7 cellular contexts compared by ENCODE assay signal in genomic region chr3:149971403-149972075, GRCh38. TPM values are rescaled to one million over a fixed set of nuclear protein-coding genes. Genes with fewer than 3 reads are reported as not detected.
A peak's percentile ranks its signal among the peaks of the same experiment; 100 is the strongest.
DNase-seq lines count a peak whose midpoint lies in the region; ATAC-seq and TF ChIP-seq lines count a peak whose summit lies in the region.

No MANE protein-coding gene starts in this region.

- no peaks in the 10 kb centered on the region for H3K9me3 ChIP-seq in OCI-LY1 (ENCODE audit: low read length)

- 0 out of 2 replicates have a peak overlapping the region, but pooled peaks have one; percentile 10 for H2AFZ ChIP-seq in OCI-LY1 (ENCODE audit: low read length)

- no peak overlapping the region for H3K27ac ChIP-seq in HL-60 (replicated peaks)
- no peak overlapping the region for H3K27ac ChIP-seq in OCI-LY1 (ENCODE audit: low read depth, low read length, poor library complexity, severe bottlenecking)

- peak overlapping the region; percentile 99 for H3K27ac Mint-ChIP-seq in neural crest cell (ENCODE audit: unreplicated experiment)
- H3K27ac Mint-ChIP-seq in type B pancreatic cell, result peak overlapping the region; percentile 97

- DNase-seq in HL-60 (ENCODE audit: low read depth in 1 of 2, low spot score in 1 of 2) (peak in 1 of 2 experiments; percentile 12), foreskin melanocyte (peak; percentile 65), neural crest cell (ENCODE audit: low read depth, low spot score) (no peak), type B pancreatic cell (ENCODE audit: extremely low spot score, unreplicated experiment) (no peak)
- DNase-seq in activated gamma-delta T cell treated with anti-CD3 and anti-CD28 coated beads, Interleukin-2, amount 50 U/mL, for 16 hours (ENCODE audit: low read depth), result peak; percentile 4

- H3K9ac ChIP-seq in OCI-LY1 (ENCODE audit: low read length), result peak overlapping the region; percentile 64

- H3K9me2 ChIP-seq in OCI-LY1 (ENCODE audit: low read depth, low read length), result no peaks in the 10 kb centered on the region

- no peaks in the 10 kb centered on the region for H4K20me1 ChIP-seq in OCI-LY1 (ENCODE audit: insufficient read depth, low read length)

- H3K36me3 Mint-ChIP-seq in neural crest cell (ENCODE audit: low read depth) (peaks cover 11% of the 10 kb centered on the region), type B pancreatic cell (peaks cover 8% of the 10 kb centered on the region)

- H3K9me3 Mint-ChIP-seq in neural crest cell (no peaks in the 10 kb centered on the region), type B pancreatic cell (no peaks in the 10 kb centered on the region)

- peak; percentile 5 for ATAC-seq in GM18868 (IDR thresholded peaks at IDR 0.05; ENCODE audit: unreplicated experiment)

- H3K79me2 ChIP-seq in OCI-LY1 (ENCODE audit: insufficient read depth, low read length), result no peaks in the 10 kb centered on the region

- TF ChIP-seq CTCF in HL-60 (IDR thresholded peaks at IDR 0.05; ENCODE audit: insufficient read depth, low read length) (no peak), OCI-LY1 (IDR thresholded peaks at IDR 0.05; ENCODE audit: low read length) (no peak), neural crest cell (conservative IDR thresholded peaks at IDR 0.05) (no peak), type B pancreatic cell (conservative IDR thresholded peaks at IDR 0.05) (no peak)

- H3F3A ChIP-seq in OCI-LY1 (ENCODE audit: insufficient read depth, low read length), result no peaks in the 10 kb centered on the region

- H3K4me3 Mint-ChIP-seq in neural crest cell, result peak overlapping the region; percentile 99
- H3K4me3 Mint-ChIP-seq in type B pancreatic cell, result peak overlapping the region; percentile 98

- H3K27me3 ChIP-seq in HL-60 (ENCODE audit: insufficient read depth, poor library complexity, severe bottlenecking) (peaks cover 33% of the 10 kb centered on the region), OCI-LY1 (ENCODE audit: insufficient read depth, low read length) (no peaks in the 10 kb centered on the region)

- H3K4me3 ChIP-seq in HL-60 (replicated peaks; ENCODE audit: insufficient read depth, low read length) (peak overlapping the region; percentile 61), OCI-LY1 (ENCODE audit: low read depth, low read length, poor library complexity, severe bottlenecking) (peak overlapping the region; percentile 91)

- peaks cover 32% of the 10 kb centered on the region for H3K4me1 ChIP-seq in OCI-LY1 (ENCODE audit: insufficient read depth, low read length, severe bottlenecking)

- H3K27me3 Mint-ChIP-seq in neural crest cell (ENCODE audit: low read depth) (peaks cover 6% of the 10 kb centered on the region), type B pancreatic cell (peaks cover 3% of the 10 kb centered on the region)

- H3K4me2 ChIP-seq in OCI-LY1 (ENCODE audit: low read length), result peak overlapping the region; percentile 73

- no peaks in the 10 kb centered on the region; the same call in 1 of the 2 replicates for H3K36me3 ChIP-seq in OCI-LY1 (ENCODE audit: insufficient read depth, low read length)

- H3K4me1 Mint-ChIP-seq in neural crest cell (peaks cover 37% of the 10 kb centered on the region), type B pancreatic cell (ENCODE audit: unreplicated experiment) (peaks cover 32% of the 10 kb centered on the region)

RNA-seq across cellular contexts. Expression of gene PFN2, which starts 0.8 kb away (rescaled TPM):
- total RNA-seq in neural crest cell, result 277 and 282 TPM in 2 replicates
- total RNA-seq in type B pancreatic cell (ENCODE audit: low replicate concordance), result 198 and 369 TPM in 2 replicates

Comparison
In these comparisons a context has a peak if more than half of its experiments do, and no peak if none do; other contexts are left out.
1. DNase-seq: peak in activated gamma-delta T cell treated with anti-CD3 and anti-CD28 coated beads, Interleukin-2, amount 50 U/mL, for 16 hours (single experiment) and foreskin melanocyte (single experiment); none in neural crest cell (single experiment) and type B pancreatic cell (single experiment).